In the genomic region with DNA sequence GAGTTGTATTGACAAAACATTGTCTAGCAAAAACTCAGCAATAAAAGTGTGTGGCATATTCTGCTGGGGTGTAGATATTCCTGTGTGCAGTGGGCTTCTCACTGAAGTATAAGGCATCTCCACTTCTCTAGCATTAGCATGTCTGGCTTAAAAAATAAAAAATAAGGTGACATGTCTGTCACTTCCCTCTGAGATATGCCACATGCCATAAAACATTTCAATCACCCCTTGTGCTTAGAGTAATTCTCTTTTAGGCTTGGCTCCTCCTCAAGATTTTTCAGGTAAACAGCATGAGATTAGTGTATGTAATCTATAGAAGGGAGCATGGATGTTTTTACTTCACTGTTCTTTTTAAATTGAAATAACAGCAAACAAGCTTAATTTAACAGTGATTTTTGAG, we compare ENCODE assay signal across 22 cellular contexts.
DNase-seq lines count a peak whose midpoint lies in the region; ATAC-seq, FAIRE-seq and TF ChIP-seq lines count a peak whose summit lies in the region.
"Had no signal": no experiment of that assay in that cellular context is flagged by ENCODE, and none has a peak within 500 bp of the region (broad histone marks: within the 10 kb centered on the region; RNA-seq: fewer than 3 reads in every experiment).

No MANE protein-coding gene starts in this region.

- H3F3A ChIP-seq in PC-3 (ENCODE audit: low read length, unreplicated experiment) (no peaks in the 10 kb centered on the region), smooth muscle cell (ENCODE audit: low read depth) (no peaks in the 10 kb centered on the region)

- H3K9me1 ChIP-seq in keratinocyte (ENCODE audit: control insufficient read depth, extremely low read depth, insufficient read depth, low read length): no peaks in the 10 kb centered on the region

- DNase-seq in mammary epithelial cell (no peak), MCF 10A (ENCODE audit: unreplicated experiment) (no peak), PC-3 (no peak), keratinocyte (ENCODE audit: low read depth, low spot score) (no peak), smooth muscle cell (lab: John Stamatoyannopoulos, UW; ENCODE audit: unreplicated experiment) (no peak), GM20000 (ENCODE audit: low spot score) (no peak)
- DNase-seq in activated naive CD8-positive, alpha-beta T cell treated with anti-CD3 and anti-CD28 coated beads, Interleukin-2, amount 50 U/mL, for 24 hours: no peak
- DNase-seq: 8988T; CD4-positive, alpha-beta T cell; Kasumi-1; MG63; NCI-H1105 treated with DMSO at 0.1 percent for 48 hours; NCI-H2029; NCI-H526; Peyer's patch; SIG-M5 had no signal

- H3K9me3 ChIP-seq in mammary epithelial cell (replicated peaks; ENCODE audit: insufficient read depth, low read length): no peaks in the 10 kb centered on the region
- no peaks in the 10 kb centered on the region for H3K9me3 ChIP-seq in PC-3 (ENCODE audit: low read length)
- H3K9me3 ChIP-seq in keratinocyte (ENCODE audit: control insufficient read depth, low read depth, low read length): no peaks in the 10 kb centered on the region
- no peaks in the 10 kb centered on the region for H3K9me3 ChIP-seq in smooth muscle cell (replicated peaks; ENCODE audit: low read depth)
- H3K9me3 ChIP-seq: BLaER1 treated with 17β-estradiol and CSF1 and Interleukin-3, amounts not matched to agents 10 nM and 100 nM; MG63; Peyer's patch had no signal

- H3K27ac ChIP-seq in mammary epithelial cell (ENCODE audit: insufficient read depth, low read depth, low read length) (peak overlapping the region; percentile 24), PC-3 (ENCODE audit: low read length) (peak overlapping the region; percentile 7; the same call in 1 of the 2 replicates), keratinocyte (ENCODE audit: control insufficient read depth, insufficient read depth, low read length) (no peak overlapping the region), smooth muscle cell (ENCODE audit: low read depth) (no peak overlapping the region)
- H3K27ac ChIP-seq: BLaER1 treated with 17β-estradiol and CSF1 and Interleukin-3, amounts not matched to agents 10 nM and 100 nM; Peyer's patch; SK-N-MC had no signal

- H3K9ac ChIP-seq in mammary epithelial cell (ENCODE audit: insufficient read depth, low read length): no peak overlapping the region
- H3K9ac ChIP-seq in PC-3 (ENCODE audit: low read length): peak overlapping the region; percentile 35; the same call in 1 of the 2 replicates
- no peak overlapping the region for H3K9ac ChIP-seq in keratinocyte (ENCODE audit: control insufficient read depth, extremely low read depth, insufficient read depth, low read length)
- H3K9ac ChIP-seq in smooth muscle cell (ENCODE audit: low read depth): no peak overlapping the region
- H3K9ac ChIP-seq: BLaER1 treated with 17β-estradiol and CSF1 and Interleukin-3, amounts not matched to agents 10 nM and 100 nM had no signal

- intact Hi-C loops in mammary epithelial cell (cut with micrococcal nuclease) (loop anchor here (2.0 to 5.0 kb wide), 4 partner anchors 142 to 1330 kb away; no protein-coding TSS in a partner anchor), MCF 10A (cut with micrococcal nuclease) (loop anchor here (5.0 kb wide), 3 partner anchors 145 to 645 kb away; a partner anchor contains a TSS), PC-3 (cut with micrococcal nuclease) (loop anchor here (5.0 to 10.0 kb wide), 4 partner anchors 382 to 1220 kb away; no protein-coding TSS in a partner anchor)

- no peak for FAIRE-seq in keratinocyte (lab: Jason Lieb, UNC)
- FAIRE-seq: D721Med, HepG2, K562 had no signal

- H3K36me3 ChIP-seq in mammary epithelial cell (ENCODE audit: insufficient read depth, low read length) (no peaks in the 10 kb centered on the region), PC-3 (ENCODE audit: low read depth, low read length) (no peaks in the 10 kb centered on the region), keratinocyte (ENCODE audit: control insufficient read depth in 2 of 2, extremely low read depth in 1 of 2, insufficient read depth in 2 of 2, low read length in 2 of 2) (no peaks in the 10 kb centered on the region), smooth muscle cell (ENCODE audit: low read depth) (no peaks in the 10 kb centered on the region)
- H3K36me3 ChIP-seq: BLaER1 treated with 17β-estradiol and CSF1 and Interleukin-3, amounts not matched to agents 10 nM and 100 nM; MG63; Peyer's patch had no signal

- BruUV-seq in mammary epithelial cell (replicated peaks; lab: Mats Ljungman, UMichigan): no TSS peak
- no TSS peak for BruUV-seq in MCF 10A (replicated peaks; lab: Mats Ljungman, UMichigan)
- no TSS peak for BruUV-seq in PC-3 (replicated peaks; lab: Mats Ljungman, UMichigan)

- H3K4me1 ChIP-seq in mammary epithelial cell (ENCODE audit: insufficient read depth, low read length) (peaks cover 16% of the 10 kb centered on the region), PC-3 (ENCODE audit: insufficient read depth, low read length) (peaks cover 16% of the 10 kb centered on the region), keratinocyte (ENCODE audit: control insufficient read depth, extremely low read depth, insufficient read depth, low read length) (peaks cover 14% of the 10 kb centered on the region), smooth muscle cell (ENCODE audit: low read depth) (no peaks in the 10 kb centered on the region)
- H3K4me1 ChIP-seq: Peyer's patch had no signal

- no peak for TF ChIP-seq CTCF in mammary epithelial cell (conservative IDR thresholded peaks at IDR 0.05 in 1 of 2, IDR thresholded peaks at IDR 0.05 in 1 of 2; ENCODE audit: extremely low read depth in 1 of 2, insufficient read depth in 1 of 2, low read depth in 1 of 2, low read length in 2 of 2)
- no peak for TF ChIP-seq CTCF in MCF 10A (IDR thresholded peaks at IDR 0.05; ENCODE audit: unreplicated experiment)
- TF ChIP-seq CTCF in PC-3 (conservative IDR thresholded peaks at IDR 0.05; ENCODE audit: low read depth, low read length): no peak
- no peak for TF ChIP-seq CTCF in keratinocyte (optimal IDR thresholded peaks at IDR 0.05 in 1 of 3, IDR thresholded peaks at IDR 0.05 in 1 of 3, conservative IDR thresholded peaks at IDR 0.05 in 1 of 3; ENCODE audit: extremely low read depth in 1 of 3, insufficient read depth in 2 of 3, low read length in 3 of 3)
- no peak for TF ChIP-seq CTCF in smooth muscle cell (IDR thresholded peaks at IDR 0.05; ENCODE audit: borderline replicate concordance, insufficient read depth, poor library complexity, severe bottlenecking)
- no peak for TF ChIP-seq CTCF in GM20000 (IDR thresholded peaks at IDR 0.05; ENCODE audit: extremely low read depth, missing control alignments)

- H3K4me3 ChIP-seq in mammary epithelial cell (replicated peaks in 1 of 3; ENCODE audit: insufficient read depth in 1 of 3, low read depth in 2 of 3, low read length in 3 of 3) (no peak overlapping the region), PC-3 (ENCODE audit: low read length) (no peak overlapping the region), keratinocyte (ENCODE audit: control insufficient read depth in 2 of 3, extremely low read depth in 1 of 3, insufficient read depth in 2 of 3, low read depth in 1 of 3, low read length in 3 of 3) (no peak overlapping the region), smooth muscle cell (no peak overlapping the region)
- H3K4me3 ChIP-seq: BLaER1 treated with 17β-estradiol and CSF1 and Interleukin-3, amounts not matched to agents 10 nM and 100 nM; K562; MG63; Peyer's patch; SK-N-MC had no signal

- no peaks in the 10 kb centered on the region for H3K9me3 Mint-ChIP-seq in MCF 10A (ENCODE audit: unreplicated experiment)
- no peaks in the 10 kb centered on the region for H3K9me3 Mint-ChIP-seq in activated naive CD8-positive, alpha-beta T cell treated with anti-CD3 and anti-CD28 coated beads, Interleukin-2, amount 50 U/mL, for 24 hours
- H3K9me3 Mint-ChIP-seq: CD4-positive, alpha-beta T cell had no signal

- H3K36me3 Mint-ChIP-seq in MCF 10A (ENCODE audit: insufficient read depth, unreplicated experiment): no peaks in the 10 kb centered on the region
- no peaks in the 10 kb centered on the region for H3K36me3 Mint-ChIP-seq in activated naive CD8-positive, alpha-beta T cell treated with anti-CD3 and anti-CD28 coated beads, Interleukin-2, amount 50 U/mL, for 24 hours (ENCODE audit: low read depth)

- no peaks in the 10 kb centered on the region for H3K79me2 ChIP-seq in mammary epithelial cell (ENCODE audit: insufficient read depth, low read length)
- no peaks in the 10 kb centered on the region for H3K79me2 ChIP-seq in PC-3 (ENCODE audit: low read length)
- H3K79me2 ChIP-seq in keratinocyte (ENCODE audit: control insufficient read depth, insufficient read depth, low read length): no peaks in the 10 kb centered on the region
- H3K79me2 ChIP-seq in smooth muscle cell (ENCODE audit: low read depth): no peaks in the 10 kb centered on the region

- CTCF ChIA-PET in mammary epithelial cell (lab: Charles Lee; ENCODE audit: low non-redundant PET) (interaction anchor here (0.6 kb wide), 1 partner anchor 411 kb away, joined by 4 read pairs; no protein-coding TSS in a partner anchor), MCF 10A (lab: Yijun Ruan, JAX) (interaction anchor here (0.6 to 2.0 kb wide), 17 partner anchors 10 to 1076 kb away, joined by 3 to 9 read pairs (median 3); a partner anchor contains a TSS), PC-3 (lab: Charles Lee) (interaction anchor here (0.6 kb wide), 1 partner anchor 136 kb away, joined by 3 read pairs; no protein-coding TSS in a partner anchor)

- dilution Hi-C loops in mammary epithelial cell (cut with HindIII; ENCODE audit: low sequenced_read_pairs) (loop anchor here (25.0 kb wide), 1 partner anchor 405 kb away; no protein-coding TSS in a partner anchor), keratinocyte (cut with MboI; ENCODE audit: extremely low pct_ligation_motif_present, low sequenced_read_pairs) (no loop called here)

- H3K4me3 Mint-ChIP-seq in MCF 10A (ENCODE audit: unreplicated experiment): no peak overlapping the region
- H3K4me3 Mint-ChIP-seq in activated naive CD8-positive, alpha-beta T cell treated with anti-CD3 and anti-CD28 coated beads, Interleukin-2, amount 50 U/mL, for 24 hours: no peak overlapping the region
- H3K4me3 Mint-ChIP-seq: CD4-positive, alpha-beta T cell had no signal

- H4K20me1 ChIP-seq in mammary epithelial cell (ENCODE audit: insufficient read depth, low read length) (no peaks in the 10 kb centered on the region), PC-3 (ENCODE audit: low read length) (no peaks in the 10 kb centered on the region), keratinocyte (ENCODE audit: control insufficient read depth, extremely low read depth, insufficient read depth, low read length) (no peaks in the 10 kb centered on the region), smooth muscle cell (ENCODE audit: low read depth) (no peaks in the 10 kb centered on the region)
- H4K20me1 ChIP-seq: BLaER1 treated with 17β-estradiol and CSF1 and Interleukin-3, amounts not matched to agents 10 nM and 100 nM had no signal

- H3K4me1 Mint-ChIP-seq in MCF 10A (ENCODE audit: insufficient read depth, unreplicated experiment): peaks cover 31% of the 10 kb centered on the region
- H3K4me1 Mint-ChIP-seq in activated naive CD8-positive, alpha-beta T cell treated with anti-CD3 and anti-CD28 coated beads, Interleukin-2, amount 50 U/mL, for 24 hours: no peaks in the 10 kb centered on the region

- H3K27ac Mint-ChIP-seq in MCF 10A (ENCODE audit: low read depth, unreplicated experiment): no peak overlapping the region
- H3K27ac Mint-ChIP-seq in activated naive CD8-positive, alpha-beta T cell treated with anti-CD3 and anti-CD28 coated beads, Interleukin-2, amount 50 U/mL, for 24 hours: no peak overlapping the region
- H3K27ac Mint-ChIP-seq: CD4-positive, alpha-beta T cell had no signal

- in situ Hi-C loops in mammary epithelial cell (cut with MboI; ENCODE audit: low sequenced_read_pairs in 2 of 2): loop anchor here (10.0 to 25.0 kb wide), 3 partner anchors 412 to 1480 kb away; no protein-coding TSS in a partner anchor

- ATAC-seq in PC-3: 0 out of 2 replicates have a peak, but pooled peaks have one; percentile 13
- no peak for ATAC-seq in activated naive CD8-positive, alpha-beta T cell treated with anti-CD3 and anti-CD28 coated beads, Interleukin-2, amount 50 U/mL, for 24 hours
- ATAC-seq in GM21723 (IDR thresholded peaks at IDR 0.05; ENCODE audit: unreplicated experiment): no peak
- ATAC-seq: HepG2, K562 had no signal

- H3K4me2 ChIP-seq in mammary epithelial cell (ENCODE audit: insufficient read depth, low read depth, low read length) (no peak overlapping the region), PC-3 (ENCODE audit: low read length) (0 out of 2 replicates have a peak overlapping the region, but pooled peaks have one; percentile 11), keratinocyte (ENCODE audit: control insufficient read depth, extremely low read depth, insufficient read depth, low read depth, low read length) (no peak overlapping the region), smooth muscle cell (no peak overlapping the region)

- H3K27me3 ChIP-seq in mammary epithelial cell (ENCODE audit: insufficient read depth, low read length) (no peaks in the 10 kb centered on the region), PC-3 (ENCODE audit: low read length) (no peaks in the 10 kb centered on the region), keratinocyte (ENCODE audit: control insufficient read depth, extremely low read depth, insufficient read depth, low read length) (no peaks in the 10 kb centered on the region), smooth muscle cell (ENCODE audit: low read depth) (no peaks in the 10 kb centered on the region)
- H3K27me3 ChIP-seq: BLaER1 treated with 17β-estradiol and CSF1 and Interleukin-3, amounts not matched to agents 10 nM and 100 nM; MG63; Peyer's patch had no signal

- no peaks in the 10 kb centered on the region for H3K27me3 Mint-ChIP-seq in MCF 10A (ENCODE audit: insufficient read depth, unreplicated experiment)
- H3K27me3 Mint-ChIP-seq in activated naive CD8-positive, alpha-beta T cell treated with anti-CD3 and anti-CD28 coated beads, Interleukin-2, amount 50 U/mL, for 24 hours: no peaks in the 10 kb centered on the region
- H3K27me3 Mint-ChIP-seq: CD4-positive, alpha-beta T cell had no signal

- H3K9me2 ChIP-seq in PC-3 (replicated peaks; ENCODE audit: low read length): no peaks in the 10 kb centered on the region

- POLR2A ChIA-PET in MCF 10A (lab: Yijun Ruan, JAX): interaction anchor here (0.9 kb wide), 1 partner anchor 881 kb away, joined by 3 read pairs; no protein-coding TSS in a partner anchor
- POLR2A ChIA-PET in PC-3 (lab: Charles Lee; ENCODE audit: unreplicated experiment): no interaction called here

- peak overlapping the region; percentile 96 for H2AFZ ChIP-seq in mammary epithelial cell (ENCODE audit: low read depth, low read length)
- H2AFZ ChIP-seq in PC-3 (ENCODE audit: low read length): peak overlapping the region; percentile 64; the same call in 1 of the 2 replicates
- H2AFZ ChIP-seq in keratinocyte (ENCODE audit: control insufficient read depth, low read length): peak overlapping the region; percentile 76
- H2AFZ ChIP-seq in smooth muscle cell (ENCODE audit: low read depth): peak overlapping the region; percentile 96

Comparison
In these comparisons a context has a peak if more than half of its experiments do, and no peak if none do; other contexts are left out.
1. H3K27ac ChIP-seq: peak in mammary epithelial cell (single experiment) and PC-3 (single experiment); none in keratinocyte (single experiment) and smooth muscle cell (single experiment).
2. Peak in every context shown above with its lines, with median percentiles within 50 percentile points of each other: H2AFZ ChIP-seq.